1 cellular context compared by ENCODE assay signal in the genomic region with DNA sequence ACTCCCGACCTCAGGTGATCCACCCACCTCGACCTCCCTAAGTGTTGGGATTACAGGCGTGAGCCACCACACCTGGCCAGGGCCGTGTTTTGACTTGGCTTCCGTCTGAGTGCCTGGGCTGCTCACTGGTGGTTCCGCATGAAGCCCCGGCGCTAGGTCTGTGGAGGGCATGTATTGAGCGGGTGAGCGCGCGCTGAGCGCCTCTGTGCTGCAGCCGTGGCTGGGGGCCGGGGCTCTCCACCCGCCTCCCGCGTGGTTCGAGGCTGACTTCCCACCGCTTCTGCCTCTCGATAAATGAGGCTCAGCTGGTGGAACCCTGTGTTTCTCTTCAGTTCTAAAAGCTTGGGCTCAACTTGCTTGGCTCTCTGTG.
A peak's percentile ranks its signal among the peaks of the same experiment; 100 is the strongest.
TF ChIP-seq lines count a peak whose summit lies in the region.

No MANE protein-coding gene starts in this region.

TF ChIP-seq in HepG2, 621 proteins besides CTCF, POLR2A, EP300 and RAD21 (continued from another document):
- TF ChIP-seq ARID4A (CRISPR knock-in tag; IDR thresholded peaks at IDR 0.05; ENCODE audit: borderline replicate concordance) = no peak
- TF ChIP-seq, protein P1, sequence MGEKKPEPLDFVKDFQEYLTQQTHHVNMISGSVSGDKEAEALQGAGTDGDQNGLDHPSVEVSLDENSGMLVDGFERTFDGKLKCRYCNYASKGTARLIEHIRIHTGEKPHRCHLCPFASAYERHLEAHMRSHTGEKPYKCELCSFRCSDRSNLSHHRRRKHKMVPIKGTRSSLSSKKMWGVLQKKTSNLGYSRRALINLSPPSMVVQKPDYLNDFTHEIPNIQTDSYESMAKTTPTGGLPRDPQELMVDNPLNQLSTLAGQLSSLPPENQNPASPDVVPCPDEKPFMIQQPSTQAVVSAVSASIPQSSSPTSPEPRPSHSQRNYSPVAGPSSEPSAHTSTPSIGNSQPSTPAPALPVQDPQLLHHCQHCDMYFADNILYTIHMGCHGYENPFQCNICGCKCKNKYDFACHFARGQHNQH (CRISPR knock-in tag; IDR thresholded peaks at IDR 0.05) = 0 out of 2 replicates have a peak, but pooled peaks have one; percentile 2
- TF ChIP-seq ZNF691 (CRISPR knock-in tag; IDR thresholded peaks at IDR 0.05; ENCODE audit: borderline replicate concordance, low read depth) = no peak
- peak; percentile 99 for TF ChIP-seq ZBTB38 (CRISPR knock-in tag; IDR thresholded peaks at IDR 0.05)
